Comparison of ENCODE assay signal across 26 cellular contexts in the genomic region with DNA sequence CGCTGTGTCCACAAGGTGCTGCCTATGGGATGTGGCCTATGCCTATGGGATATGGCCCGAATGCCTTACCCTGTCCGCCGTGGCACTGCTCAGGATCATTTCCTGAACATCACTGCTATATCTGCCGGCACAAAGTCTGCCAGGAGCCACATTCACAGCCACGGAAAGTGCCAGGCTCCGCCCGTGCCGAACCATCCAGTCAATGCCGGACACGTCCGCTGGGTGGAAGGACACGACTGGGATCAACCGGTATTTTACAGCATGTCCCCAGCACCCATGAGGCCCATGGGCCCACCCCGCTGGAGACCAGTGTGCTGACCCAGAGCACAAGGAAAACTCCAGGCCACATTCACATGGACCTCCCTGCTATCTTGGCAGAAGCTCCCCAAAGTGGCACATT.
"Had no signal": no experiment of that assay in that cellular context is flagged by ENCODE, and none has a peak within 500 bp of the region (broad histone marks: within the 10 kb centered on the region; RNA-seq: fewer than 3 reads in every experiment).

No MANE protein-coding gene starts in this region.

- DNase-seq: islet precursor cell; left ventricle myocardium inferior; mesendoderm; naive B cell; natural killer cell; nephron progenitor cell; occipital lobe; ovary; right lobe of liver; stimulated activated CD4-positive, alpha-beta T cell treated with anti-CD3 and anti-CD28 coated beads, Interleukin-15, amount 100 ng/mL, for 24 hours; stimulated activated CD4-positive, alpha-beta T cell treated with anti-CD3 and anti-CD28 coated beads, Interleukin-2, amount 100 ng/mL, for 24 hours; stimulated activated CD4-positive, alpha-beta T cell treated with anti-CD3 and anti-CD28 coated beads, Interleukin-4, amount 100 ng/mL, for 1 hour; stimulated activated naive CD8-positive, alpha-beta T cell treated with anti-CD3 and anti-CD28 coated beads, Interleukin-15, Interleukin-2, amounts not matched to agents 100 U/mL and 50 U/mL, for 24 hours; tibial artery; trophoblast cell; upper lobe of right lung had no signal

- H3K9ac ChIP-seq: neural progenitor cell had no signal

- H3K36me3 ChIP-seq: neural progenitor cell had no signal

- H3K4me2 ChIP-seq: hepatocyte, neural progenitor cell, smooth muscle cell had no signal

- H3K27ac Mint-ChIP-seq: mesothelial cell of epicardium, natural killer cell, neural progenitor cell, progenitor cell of endocrine pancreas had no signal

- H3K27me3 Mint-ChIP-seq: naive B cell, progenitor cell of endocrine pancreas had no signal

- H3K4me1 ChIP-seq: neural progenitor cell, right lobe of liver, suprapubic skin, tibial artery had no signal

- H3K27me3 ChIP-seq: hepatocyte, neural progenitor cell, neutrophil, ovary, right atrium auricular region, right lobe of liver, suprapubic skin, tibial artery, upper lobe of right lung had no signal

- H3K4me1 Mint-ChIP-seq: mesothelial cell of epicardium, nephron progenitor cell had no signal

- H3K9me3 ChIP-seq: left ventricle myocardium inferior, neutrophil, ovary, right atrium auricular region, right lobe of liver, suprapubic skin, thoracic aorta, tibial artery, upper lobe of right lung had no signal

- H3K4me3 Mint-ChIP-seq: mesothelial cell of epicardium, natural killer cell, nephron progenitor cell, neural progenitor cell had no signal

- H3K27ac ChIP-seq: hepatocyte, neural progenitor cell, neutrophil, ovary, right atrium auricular region, right lobe of liver, suprapubic skin, thoracic aorta, tibial artery, upper lobe of right lung had no signal

- H2AFZ ChIP-seq: hepatocyte, neural progenitor cell had no signal

- ATAC-seq: natural killer cell; right lobe of liver; stimulated activated naive CD8-positive, alpha-beta T cell treated with anti-CD3 and anti-CD28 coated beads, Interleukin-15, Interleukin-2, amounts not matched to agents 100 U/mL and 50 U/mL, for 24 hours; upper lobe of right lung had no signal

- H3K79me2 ChIP-seq: hepatocyte had no signal

- H3K9me3 Mint-ChIP-seq: mesothelial cell of epicardium, natural killer cell, nephron progenitor cell, neural progenitor cell had no signal

- H3K4me3 ChIP-seq: hepatocyte, left ventricle myocardium inferior, lung, neural progenitor cell, ovary, right atrium auricular region, right lobe of liver, smooth muscle cell, suprapubic skin, thoracic aorta, tibial artery, upper lobe of right lung had no signal
